9 cellular contexts compared by ENCODE assay signal in the genomic region with DNA sequence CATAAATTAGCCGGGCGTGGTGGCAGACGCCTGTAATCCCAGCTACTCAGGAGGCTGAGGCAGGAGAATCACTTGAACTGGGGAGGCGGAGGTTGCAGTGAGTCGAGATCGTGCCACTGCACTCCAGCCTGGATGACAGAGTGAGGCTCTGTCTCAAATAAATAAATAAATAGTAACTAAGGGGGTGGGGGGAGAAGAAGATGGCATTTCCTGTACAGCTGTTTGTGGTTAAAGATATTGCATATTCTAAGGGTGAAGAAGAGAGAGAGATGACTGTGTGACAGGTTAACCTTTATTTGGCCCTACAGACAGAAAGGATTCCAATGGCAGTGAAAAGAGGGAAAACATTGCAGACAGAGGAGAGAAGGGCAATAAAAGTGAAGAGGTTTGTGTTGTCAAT. TPM values are rescaled to one million over a fixed set of nuclear protein-coding genes. Genes with fewer than 3 reads are reported as not detected.
DNase-seq lines count a peak whose midpoint lies in the region; ATAC-seq and TF ChIP-seq lines count a peak whose summit lies in the region.
"Not testable (repeated sequence)": the region's sequence is repeated elsewhere in the genome, so short reads cannot be mapped to it uniquely, and the experiment has no call there.
"Had no signal": no experiment of that assay in that cellular context is flagged by ENCODE, and none has a peak within 500 bp of the region (broad histone marks: within the 10 kb centered on the region; RNA-seq: fewer than 3 reads in every experiment).

No MANE protein-coding gene starts in this region.

- H3K27ac Mint-ChIP-seq in stimulated activated naive B cell treated with anti-CD40 and anti-IgM and Interleukin-4, amounts not matched to agents 10 μg/mL and 1 μg/mL and 100 μg/mL, for 72 hours: peak overlapping the region; percentile 70

- not testable (repeated sequence) for H3K4me3 ChIP-seq in HFF-Myc (replicated peaks; ENCODE audit: low read depth, low read length); fibroblast of pulmonary artery (replicated peaks; ENCODE audit: low read depth, low read length)

- DNase-seq in GM03348 (ENCODE audit: low spot score) (peak; percentile 30), HFF-Myc (ENCODE audit: extremely low read depth, low read depth) (peak; percentile 19), LHCN-M2 (ENCODE audit: low read depth) (peak; percentile 72), fibroblast of pulmonary artery (ENCODE audit: low read depth) (peak; percentile 47)
- not testable (repeated sequence) for DNase-seq in stimulated activated naive B cell treated with anti-CD40 and anti-IgM and Interleukin-4, amounts not matched to agents 10 μg/mL and 1 μg/mL and 100 μg/mL, for 72 hours

- H3K4me3 Mint-ChIP-seq in stimulated activated naive B cell treated with anti-CD40 and anti-IgM and Interleukin-4, amounts not matched to agents 10 μg/mL and 1 μg/mL and 100 μg/mL, for 72 hours: peak overlapping the region; percentile 7 to 61

- H3K36me3 Mint-ChIP-seq in stimulated activated naive B cell treated with anti-CD40 and anti-IgM and Interleukin-4, amounts not matched to agents 10 μg/mL and 1 μg/mL and 100 μg/mL, for 72 hours: peaks cover 31 to 37% of the 10 kb centered on the region in 2 donors

- H3K9me3 Mint-ChIP-seq in stimulated activated naive B cell treated with anti-CD40 and anti-IgM and Interleukin-4, amounts not matched to agents 10 μg/mL and 1 μg/mL and 100 μg/mL, for 72 hours: not testable (repeated sequence)

- H3K27me3 Mint-ChIP-seq in stimulated activated naive B cell treated with anti-CD40 and anti-IgM and Interleukin-4, amounts not matched to agents 10 μg/mL and 1 μg/mL and 100 μg/mL, for 72 hours: not testable (repeated sequence)

- peak; percentile 73 for ATAC-seq in GM19395 (IDR thresholded peaks at IDR 0.05; ENCODE audit: unreplicated experiment)
- peak; percentile 72 for ATAC-seq in HG03135 (IDR thresholded peaks at IDR 0.05; ENCODE audit: unreplicated experiment)
- ATAC-seq in SK-N-SH treated with all-trans-retinoic acid at 6 μM for 48 hours: peak; percentile 89
- ATAC-seq in stimulated activated naive B cell treated with anti-CD40 and anti-IgM and Interleukin-4, amounts not matched to agents 10 μg/mL and 1 μg/mL and 100 μg/mL, for 72 hours (replicated peaks): peak; percentile 80 to 84

- peaks cover 19 to 37% of the 10 kb centered on the region in 2 donors for H3K4me1 Mint-ChIP-seq in stimulated activated naive B cell treated with anti-CD40 and anti-IgM and Interleukin-4, amounts not matched to agents 10 μg/mL and 1 μg/mL and 100 μg/mL, for 72 hours

- TF ChIP-seq CTCF in HFF-Myc (IDR thresholded peaks at IDR 0.05; ENCODE audit: low read depth, low read length, missing control alignments); fibroblast of pulmonary artery (IDR thresholded peaks at IDR 0.05; ENCODE audit: low read length, missing control alignments): not testable (repeated sequence)

RNA-seq across cellular contexts. Expression of gene TASL, which starts 9.5 kb away (rescaled TPM):
- not detected in 2 replicates for total RNA-seq in LHCN-M2 (2014; rRNA removed)
- not detected for polyA plus RNA-seq in LHCN-M2 (2012)
- total RNA-seq: ascending aorta had no signal
